Comparison of ENCODE assay signal across 9 cellular contexts in genomic region chr6:62283828-62284411, GRCh38. TPM values are rescaled to one million over a fixed set of nuclear protein-coding genes. Genes with fewer than 3 reads are reported as not detected.
DNase-seq lines count a peak whose midpoint lies in the region; ATAC-seq and TF ChIP-seq lines count a peak whose summit lies in the region.
"Had no signal": no experiment of that assay in that cellular context is flagged by ENCODE, and none has a peak within 500 bp of the region (broad histone marks: within the 10 kb centered on the region; RNA-seq: fewer than 3 reads in every experiment).

No MANE protein-coding gene starts in this region.

- intact Hi-C loops in MCF 10A (cut with micrococcal nuclease) = loop anchor here (1.0 to 10.0 kb wide), 4 partner anchors 397 to 569 kb away; no protein-coding TSS in a partner anchor
- intact Hi-C loops in breast epithelium (cut with DNase I; ENCODE audit: low total_unique reads) = no loop called here
- intact Hi-C loops in PC-9 (cut with micrococcal nuclease; ENCODE audit: unreplicated experiment) = loop anchor here (10.0 kb wide), 1 partner anchor 469 kb away; no protein-coding TSS in a partner anchor
- intact Hi-C loops in spleen (cut with DNase I; ENCODE audit: low total_unique reads) = loop anchor here (10.0 kb wide), 1 partner anchor 479 kb away; no protein-coding TSS in a partner anchor

- TF ChIP-seq CTCF in MCF 10A (IDR thresholded peaks at IDR 0.05; ENCODE audit: unreplicated experiment) (peak; percentile 68), breast epithelium (IDR thresholded peaks at IDR 0.05) (no peak), PC-9 (conservative IDR thresholded peaks at IDR 0.05) (peak; percentile 71), fibroblast of villous mesenchyme (IDR thresholded peaks at IDR 0.05; ENCODE audit: insufficient read depth, low read depth, low read length) (peak; percentile 39), spleen (IDR thresholded peaks at IDR 0.05 in 8 of 11, conservative IDR thresholded peaks at IDR 0.05 in 3 of 11) (peak in 9 of 11 experiments; percentile 36 to 67 (median 50))

- no TSS peak for BruUV-seq in MCF 10A (replicated peaks; lab: Mats Ljungman, UMichigan)
- no TSS peak for BruUV-seq in PC-9 (replicated peaks; lab: Mats Ljungman, UMichigan)

- no peaks in the 10 kb centered on the region for H3K9me3 ChIP-seq in breast epithelium
- no peaks in the 10 kb centered on the region for H3K9me3 ChIP-seq in PC-9 (ENCODE audit: insufficient read depth, low read depth)
- H3K9me3 ChIP-seq in spleen = no peaks in the 10 kb centered on the region

- H3K4me1 ChIP-seq in breast epithelium (no peaks in the 10 kb centered on the region), PC-9 (replicated peaks; ENCODE audit: insufficient read depth) (no peaks in the 10 kb centered on the region), spleen (peaks cover 0 to 41% (median 16%) of the 10 kb centered on the region in 6 donors)

- POLR2A ChIA-PET in MCF 10A (lab: Yijun Ruan, JAX) = interaction anchor here (0.5 to 0.7 kb wide), 2 partner anchors 477 to 1049 kb away, joined by 3 read pairs; no protein-coding TSS in a partner anchor
- POLR2A ChIA-PET in PC-9 (lab: Charles Lee; ENCODE audit: unreplicated experiment) = no interaction called here

- H3K27ac ChIP-seq in breast epithelium = no peak overlapping the region
- no peak overlapping the region for H3K27ac ChIP-seq in PC-9
- no peak overlapping the region for H3K27ac ChIP-seq in spleen

- H3K4me3 ChIP-seq in breast epithelium = no peak overlapping the region
- no peak overlapping the region for H3K4me3 ChIP-seq in PC-9
- H3K4me3 ChIP-seq in fibroblast of villous mesenchyme (ENCODE audit: low read depth, low read length) = no peak overlapping the region
- H3K4me3 ChIP-seq in spleen = peak overlapping the region in 1 of 8 donors; percentile 17

- H3K9me3 Mint-ChIP-seq in MCF 10A (ENCODE audit: unreplicated experiment) = no peaks in the 10 kb centered on the region
- H3K9me3 Mint-ChIP-seq: activated naive CD4-positive, alpha-beta T cell treated with anti-CD3 and anti-CD28 coated beads, Interleukin-2, amount 50 U/mL, for 24 hours had no signal

- no peak overlapping the region for H3K4me2 ChIP-seq in PC-9

- peak; percentile 54 for DNase-seq in MCF 10A (ENCODE audit: unreplicated experiment)
- DNase-seq in breast epithelium (ENCODE audit: low spot score in 2 of 2) = no peak
- DNase-seq in PC-9 = no peak
- DNase-seq in fibroblast of villous mesenchyme (ENCODE audit: low read depth) = peak; percentile 9
- no peak for DNase-seq in spleen
- DNase-seq in activated CD4-positive, alpha-beta T cell treated with anti-CD3 and anti-CD28 coated beads for 1 hour = no peak

- H3K9me2 ChIP-seq in PC-9 (ENCODE audit: insufficient read depth) = no peaks in the 10 kb centered on the region; the same call in 1 of the 2 replicates

- H4K20me1 ChIP-seq in PC-9 (ENCODE audit: insufficient read depth) = no peaks in the 10 kb centered on the region

- H3K36me3 ChIP-seq in breast epithelium = no peaks in the 10 kb centered on the region
- no peaks in the 10 kb centered on the region for H3K36me3 ChIP-seq in PC-9 (ENCODE audit: low read depth)
- no peaks in the 10 kb centered on the region for H3K36me3 ChIP-seq in spleen

- TF ChIP-seq POLR2A in breast epithelium (IDR thresholded peaks at IDR 0.05) (no peak), spleen (IDR thresholded peaks at IDR 0.05) (no peak)

- H3K36me3 Mint-ChIP-seq in MCF 10A (ENCODE audit: insufficient read depth, unreplicated experiment) = peaks cover 6% of the 10 kb centered on the region
- H3K36me3 Mint-ChIP-seq: activated naive CD4-positive, alpha-beta T cell treated with anti-CD3 and anti-CD28 coated beads, Interleukin-2, amount 50 U/mL, for 24 hours had no signal

- peaks cover 33% of the 10 kb centered on the region for H3K27me3 Mint-ChIP-seq in MCF 10A (ENCODE audit: insufficient read depth, unreplicated experiment)

- H3K27me3 ChIP-seq in breast epithelium (peaks cover 0 to 25% of the 10 kb centered on the region in 2 donors), PC-9 (ENCODE audit: insufficient read depth, low read depth) (no peaks in the 10 kb centered on the region), spleen (replicated peaks in 1 of 7) (peaks cover 0 to 21% (median 0%) of the 10 kb centered on the region in 7 donors)

- H3K27ac Mint-ChIP-seq in MCF 10A (ENCODE audit: low read depth, unreplicated experiment) = no peak overlapping the region
- H3K27ac Mint-ChIP-seq: activated naive CD4-positive, alpha-beta T cell treated with anti-CD3 and anti-CD28 coated beads, Interleukin-2, amount 50 U/mL, for 24 hours had no signal

- ATAC-seq in GM21717 (IDR thresholded peaks at IDR 0.05; ENCODE audit: unreplicated experiment) = no peak
- ATAC-seq in GM19395 (IDR thresholded peaks at IDR 0.05; ENCODE audit: unreplicated experiment) = no peak

- CTCF ChIA-PET in MCF 10A (lab: Yijun Ruan, JAX) = interaction anchor here (0.6 to 3.2 kb wide), 23 partner anchors 10 to 1485 kb away, joined by 3 to 26 read pairs (median 4); no protein-coding TSS in a partner anchor
- CTCF ChIA-PET in PC-9 (lab: Charles Lee) = no interaction called here

- H3K4me1 Mint-ChIP-seq in MCF 10A (ENCODE audit: insufficient read depth, unreplicated experiment) = no peaks in the 10 kb centered on the region
- H3K4me1 Mint-ChIP-seq: activated naive CD4-positive, alpha-beta T cell treated with anti-CD3 and anti-CD28 coated beads, Interleukin-2, amount 50 U/mL, for 24 hours had no signal

- no peaks in the 10 kb centered on the region for H3K79me2 ChIP-seq in PC-9 (ENCODE audit: low read depth)

- H2AFZ ChIP-seq in PC-9 = no peak overlapping the region

- WGBS in spleen, 5 donors = 57 to 70% (median 59%) methylated on average over 2 of the region's 2 CpGs

- no peaks in the 10 kb centered on the region for H3F3A ChIP-seq in PC-9 (ENCODE audit: insufficient read depth, low read depth)

- no peak overlapping the region for H3K4me3 Mint-ChIP-seq in MCF 10A (ENCODE audit: unreplicated experiment)
- H3K4me3 Mint-ChIP-seq: activated naive CD4-positive, alpha-beta T cell treated with anti-CD3 and anti-CD28 coated beads, Interleukin-2, amount 50 U/mL, for 24 hours had no signal

RNA-seq across cellular contexts. Expression of gene KHDRBS2, which starts 2.1 kb away (rescaled TPM):
- total RNA-seq in MCF 10A (2022) (not detected in 2 replicates), breast epithelium (under 1 TPM in 1 of 3 donors, not detected in 2; 0.16 TPM), PC-9 (2021) (not detected in 2 replicates), fibroblast of villous mesenchyme (not detected in 2 replicates), spleen (10 to 100 TPM in 1 of 7 donors, 1 to 10 TPM in 6; 3.1 to 11.7 (median 4.9) TPM)
- 1 to 10 TPM; 1.0 to 1.5 (median 1.3) TPM for polyA plus RNA-seq in spleen

Comparison
In these comparisons a context has a peak if more than half of its experiments do, and no peak if none do; other contexts are left out.
1. DNase-seq: peak in MCF 10A (single experiment) and fibroblast of villous mesenchyme (single experiment); none in breast epithelium (0 of 2), PC-9 (0 of 2), spleen (single experiment) and activated CD4-positive, alpha-beta T cell treated with anti-CD3 and anti-CD28 coated beads for 1 hour (single experiment).
2. CTCF ChIP-seq: peak in MCF 10A (single experiment), PC-9 (single experiment), fibroblast of villous mesenchyme (single experiment) and spleen (9 of 11); none in breast epithelium (0 of 3).